In the genomic region with DNA sequence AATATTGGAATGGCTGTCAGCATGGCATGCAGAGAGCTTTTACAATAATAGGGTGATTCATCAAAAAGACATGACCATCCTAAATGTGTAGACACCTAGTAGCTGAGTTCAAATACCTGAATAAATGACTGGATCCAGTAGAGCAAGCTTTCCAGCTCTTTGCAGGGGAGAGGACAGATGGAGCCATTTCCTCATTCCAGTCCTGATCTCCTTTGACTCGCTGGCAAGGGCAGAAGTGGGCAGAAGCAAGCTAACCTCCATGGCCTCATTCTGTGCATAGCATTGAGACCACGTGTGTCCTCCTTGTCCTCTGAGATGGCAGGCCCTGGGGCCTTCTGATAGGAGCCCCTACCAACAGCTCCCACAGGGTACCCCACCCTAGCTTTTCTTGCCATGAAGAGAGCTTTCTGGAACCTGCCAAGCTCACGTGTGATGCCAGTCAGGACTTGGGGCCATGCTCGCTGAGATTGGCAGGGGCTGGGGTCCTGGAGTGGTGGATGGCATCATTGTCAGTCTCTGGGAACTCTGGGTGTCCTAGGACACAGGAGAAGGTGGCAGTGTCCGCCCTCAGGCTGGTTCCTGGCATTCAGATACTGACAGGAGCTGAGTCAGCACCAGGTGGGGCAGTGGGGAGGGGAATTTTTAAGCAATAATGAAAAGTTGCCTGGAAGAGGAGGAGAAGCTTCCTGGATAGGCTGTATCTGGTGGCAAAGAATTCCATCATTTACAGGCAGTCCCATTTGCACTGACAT, we compare ENCODE assay signal across 15 cellular contexts. TPM values are rescaled to one million over a fixed set of nuclear protein-coding genes. Genes with fewer than 3 reads are reported as not detected.
DNase-seq lines count a peak whose midpoint lies in the region; ATAC-seq, FAIRE-seq and TF ChIP-seq lines count a peak whose summit lies in the region.
"Had no signal": no experiment of that assay in that cellular context is flagged by ENCODE, and none has a peak within 500 bp of the region (broad histone marks: within the 10 kb centered on the region; RNA-seq: fewer than 3 reads in every experiment).

No MANE protein-coding gene starts in this region.

- H3K9me3 ChIP-seq in lung (ENCODE audit: control insufficient read depth in 2 of 2, insufficient read depth in 1 of 2, low read length in 1 of 2): no peaks in the 10 kb centered on the region
- H3K9me3 ChIP-seq: BE2C, tibial artery had no signal

- ATAC-seq in lung (ENCODE audit: insufficient read depth, low FRiP score) (peak; percentile 61), GM21390 (IDR thresholded peaks at IDR 0.05; ENCODE audit: unreplicated experiment) (no peak)

- TF ChIP-seq EP300 in Ishikawa (IDR thresholded peaks at IDR 0.05; ENCODE audit: borderline replicate concordance): peak; percentile 82; the same call in 1 of the 2 replicates

- H3K4me3 Mint-ChIP-seq in chondrocyte (ENCODE audit: unreplicated experiment): no peak overlapping the region
- H3K4me3 Mint-ChIP-seq: activated naive CD8-positive, alpha-beta T cell; T-helper 1 cell treated with Interleukin-12 subunit alpha and Interleukin-12 subunit beta and Interleukin-4 antibody, amounts not matched to agents 30 μg/mL and 1 μg/mL, for 36 hours had no signal

- H3K27ac ChIP-seq in lung (ENCODE audit: low read depth in 1 of 2, low read length in 1 of 2): peak overlapping the region in 1 of 2 donors; percentile 30
- H3K27ac ChIP-seq: tibial artery had no signal

- WGBS in lung, 2 donors: 68 to 89% methylated on average over 5 of the region's 5 CpGs

- TF ChIP-seq RAD21 in Ishikawa (IDR thresholded peaks at IDR 0.05; ENCODE audit: low read depth): peak; percentile 27; the same call in 1 of the 2 replicates

- peaks cover 9% of the 10 kb centered on the region for H3K4me1 Mint-ChIP-seq in chondrocyte (ENCODE audit: low read depth)

- peak; percentile 66 for FAIRE-seq in bronchial epithelial cell (lab: Jason Lieb, UNC)
- FAIRE-seq: colon had no signal

- H3K27me3 ChIP-seq in bronchial epithelial cell (ENCODE audit: control insufficient read depth, insufficient read depth, low read length) (no peaks in the 10 kb centered on the region), lung (ENCODE audit: control insufficient read depth, insufficient read depth) (no peaks in the 10 kb centered on the region)

- H3K36me3 ChIP-seq in bronchial epithelial cell (ENCODE audit: control insufficient read depth, insufficient read depth, low read length): no peaks in the 10 kb centered on the region
- H3K36me3 ChIP-seq in lung (ENCODE audit: control insufficient read depth in 2 of 2, insufficient read depth in 2 of 2, low read length in 2 of 2): no peaks in the 10 kb centered on the region
- H3K36me3 ChIP-seq: BE2C, tibial artery had no signal

- no peaks in the 10 kb centered on the region for H3K36me3 Mint-ChIP-seq in chondrocyte (ENCODE audit: low read depth)
- H3K36me3 Mint-ChIP-seq: activated naive CD8-positive, alpha-beta T cell had no signal

- TF ChIP-seq CTCF in bronchial epithelial cell (IDR thresholded peaks at IDR 0.05; ENCODE audit: insufficient read depth, low read length, severe bottlenecking): no peak
- TF ChIP-seq CTCF in lung (IDR thresholded peaks at IDR 0.05; ENCODE audit: control extremely low read depth, extremely low read depth): no peak
- no peak for TF ChIP-seq CTCF in GM20000 (IDR thresholded peaks at IDR 0.05; ENCODE audit: extremely low read depth, missing control alignments)
- no peak for TF ChIP-seq CTCF in chondrocyte (IDR thresholded peaks at IDR 0.05)

- H3K4me3 ChIP-seq in bronchial epithelial cell (ENCODE audit: low read depth, low read length) (no peak overlapping the region), lung (no peak overlapping the region)
- H3K4me3 ChIP-seq: tibial artery had no signal

- no peaks in the 10 kb centered on the region for H3K9me3 Mint-ChIP-seq in chondrocyte (ENCODE audit: low read depth)
- H3K9me3 Mint-ChIP-seq: HFFc6; T-helper 1 cell treated with Interleukin-12 subunit alpha and Interleukin-12 subunit beta and Interleukin-4 antibody, amounts not matched to agents 30 μg/mL and 1 μg/mL, for 36 hours had no signal

- H3K27me3 Mint-ChIP-seq in chondrocyte (ENCODE audit: low read depth): no peaks in the 10 kb centered on the region

- no peak overlapping the region for H3K27ac Mint-ChIP-seq in chondrocyte (ENCODE audit: unreplicated experiment)
- H3K27ac Mint-ChIP-seq: activated naive CD8-positive, alpha-beta T cell; T-helper 1 cell treated with Interleukin-12 subunit alpha and Interleukin-12 subunit beta and Interleukin-4 antibody, amounts not matched to agents 30 μg/mL and 1 μg/mL, for 36 hours had no signal

- H3K4me1 ChIP-seq in lung (ENCODE audit: control insufficient read depth in 2 of 2, insufficient read depth in 2 of 2, low read length in 2 of 2): peaks cover 0 to 7% of the 10 kb centered on the region in 2 donors
- H3K4me1 ChIP-seq: BE2C, tibial artery had no signal

- peak; percentile 30 for DNase-seq in COLO668 (lab: John Stamatoyannopoulos, UW; ENCODE audit: unreplicated experiment)
- peak; percentile 94 for DNase-seq in bronchial epithelial cell (ENCODE audit: low read depth)
- peak; percentile 52 for DNase-seq in lung (ENCODE audit: low spot score)
- DNase-seq in activated naive CD4-positive, alpha-beta T cell (lab: John Stamatoyannopoulos, UW): no peak
- DNase-seq in GM20000 (ENCODE audit: low spot score): no peak
- no peak for DNase-seq in chondrocyte (ENCODE audit: low spot score)
- DNase-seq: BE2C, HFFc6, NCI-H1105 had no signal

TF ChIP-seq in Ishikawa, 13 proteins besides CTCF, POLR2A, EP300 and RAD21:
- TF ChIP-seq USF1 (IDR thresholded peaks at IDR 0.05) (peak; percentile 49; the same call in 1 of the 2 replicates), TCF12 (IDR thresholded peaks at IDR 0.05; ENCODE audit: low read depth) (peak; percentile 70), EGR1 (IDR thresholded peaks at IDR 0.05) (no peak), YY1 (IDR thresholded peaks at IDR 0.05; ENCODE audit: low read depth) (peak; percentile 61; the same call in 1 of the 2 replicates), CEBPB (IDR thresholded peaks at IDR 0.05) (peak; percentile 29; the same call in 1 of the 2 replicates), TAF1 (IDR thresholded peaks at IDR 0.05; ENCODE audit: low read depth) (no peak), ZBTB7A (IDR thresholded peaks at IDR 0.05; ENCODE audit: low read depth) (no peak), FOXM1 (IDR thresholded peaks at IDR 0.05; ENCODE audit: borderline replicate concordance, low read depth) (peak; percentile 52; the same call in 1 of the 2 replicates), NFIC (IDR thresholded peaks at IDR 0.05) (peak; percentile 49), TEAD4 (IDR thresholded peaks at IDR 0.05) (peak; percentile 90), CREB1 (IDR thresholded peaks at IDR 0.05; ENCODE audit: low read depth) (no peak)
- TF ChIP-seq, protein P1, sequence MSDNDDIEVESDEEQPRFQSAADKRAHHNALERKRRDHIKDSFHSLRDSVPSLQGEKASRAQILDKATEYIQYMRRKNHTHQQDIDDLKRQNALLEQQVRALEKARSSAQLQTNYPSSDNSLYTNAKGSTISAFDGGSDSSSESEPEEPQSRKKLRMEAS (IDR thresholded peaks at IDR 0.05): peak; percentile 70
- TF ChIP-seq, protein P2, sequence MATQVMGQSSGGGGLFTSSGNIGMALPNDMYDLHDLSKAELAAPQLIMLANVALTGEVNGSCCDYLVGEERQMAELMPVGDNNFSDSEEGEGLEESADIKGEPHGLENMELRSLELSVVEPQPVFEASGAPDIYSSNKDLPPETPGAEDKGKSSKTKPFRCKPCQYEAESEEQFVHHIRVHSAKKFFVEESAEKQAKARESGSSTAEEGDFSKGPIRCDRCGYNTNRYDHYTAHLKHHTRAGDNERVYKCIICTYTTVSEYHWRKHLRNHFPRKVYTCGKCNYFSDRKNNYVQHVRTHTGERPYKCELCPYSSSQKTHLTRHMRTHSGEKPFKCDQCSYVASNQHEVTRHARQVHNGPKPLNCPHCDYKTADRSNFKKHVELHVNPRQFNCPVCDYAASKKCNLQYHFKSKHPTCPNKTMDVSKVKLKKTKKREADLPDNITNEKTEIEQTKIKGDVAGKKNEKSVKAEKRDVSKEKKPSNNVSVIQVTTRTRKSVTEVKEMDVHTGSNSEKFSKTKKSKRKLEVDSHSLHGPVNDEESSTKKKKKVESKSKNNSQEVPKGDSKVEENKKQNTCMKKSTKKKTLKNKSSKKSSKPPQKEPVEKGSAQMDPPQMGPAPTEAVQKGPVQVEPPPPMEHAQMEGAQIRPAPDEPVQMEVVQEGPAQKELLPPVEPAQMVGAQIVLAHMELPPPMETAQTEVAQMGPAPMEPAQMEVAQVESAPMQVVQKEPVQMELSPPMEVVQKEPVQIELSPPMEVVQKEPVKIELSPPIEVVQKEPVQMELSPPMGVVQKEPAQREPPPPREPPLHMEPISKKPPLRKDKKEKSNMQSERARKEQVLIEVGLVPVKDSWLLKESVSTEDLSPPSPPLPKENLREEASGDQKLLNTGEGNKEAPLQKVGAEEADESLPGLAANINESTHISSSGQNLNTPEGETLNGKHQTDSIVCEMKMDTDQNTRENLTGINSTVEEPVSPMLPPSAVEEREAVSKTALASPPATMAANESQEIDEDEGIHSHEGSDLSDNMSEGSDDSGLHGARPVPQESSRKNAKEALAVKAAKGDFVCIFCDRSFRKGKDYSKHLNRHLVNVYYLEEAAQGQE (IDR thresholded peaks at IDR 0.05; ENCODE audit: low read depth): no peak

RNA-seq across cellular contexts. Expression of gene WWC1, which starts 33.6 kb away (rescaled TPM):
- total RNA-seq in bronchial epithelial cell (20.8 and 23.2 TPM in 2 replicates), lung (10 to 100 TPM; 48.4 to 60.8 TPM), chondrocyte (2.1 to 4.9 TPM (median 2.1 TPM) in 3 replicates)
- 10 to 100 TPM; 51.6 to 77.0 TPM for polyA plus RNA-seq in lung

Comparison
In these comparisons a context has a peak if more than half of its experiments do, and no peak if none do; other contexts are left out.
1. DNase-seq: peak in COLO668 (single experiment), bronchial epithelial cell (single experiment) and lung (single experiment); none in activated naive CD4-positive, alpha-beta T cell (0 of 4), GM20000 (single experiment) and chondrocyte (single experiment).